13 cellular contexts compared by ENCODE assay signal in genomic region chr17:83174859-83175550, GRCh38.
DNase-seq lines count a peak whose midpoint lies in the region; ATAC-seq and TF ChIP-seq lines count a peak whose summit lies in the region.
"Had no signal": no experiment of that assay in that cellular context is flagged by ENCODE, and none has a peak within 500 bp of the region (broad histone marks: within the 10 kb centered on the region; RNA-seq: fewer than 3 reads in every experiment).

No MANE protein-coding gene starts in this region.

- no peak overlapping the region for H2BK120ac ChIP-seq in mesenchymal stem cell (ENCODE audit: low read depth, low read length)

- H2AK5ac ChIP-seq in mesenchymal stem cell (ENCODE audit: low read length, severe bottlenecking) = no peak overlapping the region

- no peak overlapping the region for H3K4me3 Mint-ChIP-seq in activated naive CD8-positive, alpha-beta T cell treated with anti-CD3 and anti-CD28 coated beads, Interleukin-2, amount 50 U/mL, for 24 hours
- H3K4me3 Mint-ChIP-seq: activated naive CD8-positive, alpha-beta T cell had no signal

- peaks cover 1% of the 10 kb centered on the region for H3K9me3 Mint-ChIP-seq in activated naive CD8-positive, alpha-beta T cell treated with anti-CD3 and anti-CD28 coated beads, Interleukin-2, amount 50 U/mL, for 24 hours

- no peaks in the 10 kb centered on the region for H3K36me3 Mint-ChIP-seq in activated naive CD8-positive, alpha-beta T cell treated with anti-CD3 and anti-CD28 coated beads, Interleukin-2, amount 50 U/mL, for 24 hours (ENCODE audit: low read depth)
- H3K36me3 Mint-ChIP-seq: activated naive CD8-positive, alpha-beta T cell had no signal

- no peaks in the 10 kb centered on the region for H3K4me1 Mint-ChIP-seq in activated naive CD8-positive, alpha-beta T cell treated with anti-CD3 and anti-CD28 coated beads, Interleukin-2, amount 50 U/mL, for 24 hours

- H3K4me2 ChIP-seq in BLaER1 treated with 17β-estradiol and CSF1 and Interleukin-3, amounts not matched to agents 10 nM and 100 nM = peak overlapping the region; percentile 60 to 89 (median 82)
- H3K4me2 ChIP-seq in mesenchymal stem cell (ENCODE audit: low read length, poor library complexity, severe bottlenecking) = no peak overlapping the region

- ATAC-seq in GM19351 (IDR thresholded peaks at IDR 0.05; ENCODE audit: unreplicated experiment) (peak; percentile 48), GM21717 (IDR thresholded peaks at IDR 0.05; ENCODE audit: unreplicated experiment) (no peak)
- no peak for ATAC-seq in activated naive CD8-positive, alpha-beta T cell treated with anti-CD3 and anti-CD28 coated beads, Interleukin-2, amount 50 U/mL, for 24 hours

- peaks cover 0 to 5% (median 0%) of the 10 kb centered on the region in 11 experiments; a peak in 1 of 22 replicates for H4K20me1 ChIP-seq in BLaER1 treated with 17β-estradiol and CSF1 and Interleukin-3, amounts not matched to agents 10 nM and 100 nM

- no peak overlapping the region for H4K91ac ChIP-seq in mesenchymal stem cell (ENCODE audit: low read length)

- no peak overlapping the region for H2AFZ ChIP-seq in mesenchymal stem cell (ENCODE audit: low read depth, low read length)
- H2AFZ ChIP-seq: GM23248 had no signal

- H3K27me3 ChIP-seq in BLaER1 treated with 17β-estradiol and CSF1 and Interleukin-3, amounts not matched to agents 10 nM and 100 nM = no peaks in the 10 kb centered on the region
- H3K27me3 ChIP-seq in WERI-Rb-1 (ENCODE audit: insufficient read depth, low read depth, severe bottlenecking) (no peaks in the 10 kb centered on the region), mesenchymal stem cell (ENCODE audit: control insufficient read depth in 1 of 2, insufficient read depth in 1 of 2, low read length in 2 of 2) (no peaks in the 10 kb centered on the region)
- H3K27me3 ChIP-seq: gastrocnemius medialis had no signal

- no peak overlapping the region for H2BK12ac ChIP-seq in mesenchymal stem cell (ENCODE audit: low read length in 2 of 2)

- no peaks in the 10 kb centered on the region for H3K79me1 ChIP-seq in mesenchymal stem cell (replicated peaks; ENCODE audit: low read length, poor library complexity, severe bottlenecking)

- peak overlapping the region in 1 of 2 experiments; percentile 11 for H3K14ac ChIP-seq in mesenchymal stem cell (ENCODE audit: low read length in 2 of 2)

- H2BK5ac ChIP-seq in mesenchymal stem cell (ENCODE audit: low read depth, low read length, poor library complexity, severe bottlenecking) = no peak overlapping the region

- H3K27me3 Mint-ChIP-seq in activated naive CD8-positive, alpha-beta T cell treated with anti-CD3 and anti-CD28 coated beads, Interleukin-2, amount 50 U/mL, for 24 hours = peaks cover 3% of the 10 kb centered on the region

- no peak overlapping the region for H3K4ac ChIP-seq in mesenchymal stem cell (ENCODE audit: low read depth in 1 of 2, low read length in 2 of 2)

- no peak overlapping the region for H3K18ac ChIP-seq in mesenchymal stem cell (ENCODE audit: low read depth in 1 of 2, low read length in 2 of 2)

- 84% methylated on average over 16 of the region's 16 CpGs for WGBS in mesenchymal stem cell

- no peak overlapping the region for H3K23ac ChIP-seq in mesenchymal stem cell (ENCODE audit: low read length in 2 of 2)

- no peak overlapping the region for H2BK15ac ChIP-seq in mesenchymal stem cell (ENCODE audit: low read depth, poor library complexity, severe bottlenecking)

- DNase-seq in WERI-Rb-1 = peak; percentile 6
- DNase-seq in mesenchymal stem cell = no peak
- no peak for DNase-seq in activated naive CD8-positive, alpha-beta T cell treated with anti-CD3 and anti-CD28 coated beads, Interleukin-2, amount 50 U/mL, for 24 hours
- DNase-seq in NCI-H510A treated with DMSO at 0.1 percent for 48 hours (lab: John Stamatoyannopoulos, UW) = no peak
- DNase-seq in activated CD4-positive, alpha-beta T cell treated with anti-CD3 and anti-CD28 coated beads, Interleukin-2, amount 50 U/mL, for 1 hour = no peak
- DNase-seq: cortex of kidney, NCI-H446 treated with DMSO at 0.1 percent for 48 hours had no signal

- no peak overlapping the region for H3K27ac Mint-ChIP-seq in activated naive CD8-positive, alpha-beta T cell treated with anti-CD3 and anti-CD28 coated beads, Interleukin-2, amount 50 U/mL, for 24 hours
- H3K27ac Mint-ChIP-seq: activated naive CD8-positive, alpha-beta T cell had no signal

- H3K4me1 ChIP-seq in BLaER1 treated with 17β-estradiol and CSF1 and Interleukin-3, amounts not matched to agents 10 nM and 100 nM = peaks cover 16 to 40% (median 29%) of the 10 kb centered on the region in 10 experiments
- peaks cover 13% of the 10 kb centered on the region for H3K4me1 ChIP-seq in mesenchymal stem cell (ENCODE audit: control insufficient read depth, insufficient read depth, low read depth, low read length)
- H3K4me1 ChIP-seq: gastrocnemius medialis had no signal

- no peaks in the 10 kb centered on the region for H3K36me3 ChIP-seq in BLaER1 treated with 17β-estradiol and CSF1 and Interleukin-3, amounts not matched to agents 10 nM and 100 nM
- no peaks in the 10 kb centered on the region for H3K36me3 ChIP-seq in WERI-Rb-1
- H3K36me3 ChIP-seq in mesenchymal stem cell (ENCODE audit: control insufficient read depth in 1 of 2, insufficient read depth in 2 of 2, low read depth in 1 of 2, low read length in 2 of 2) = no peaks in the 10 kb centered on the region
- H3K36me3 ChIP-seq: gastrocnemius medialis had no signal

- no peak overlapping the region for H4K8ac ChIP-seq in mesenchymal stem cell (ENCODE audit: low read length)

- H3K4me3 ChIP-seq in BLaER1 treated with 17β-estradiol and CSF1 and Interleukin-3, amounts not matched to agents 10 nM and 100 nM = peak overlapping the region in 1 of 10 experiments; percentile 32; a peak in 2 of 20 replicates
- no peak overlapping the region for H3K4me3 ChIP-seq in WERI-Rb-1 (ENCODE audit: low read depth, low read length)
- H3K4me3 ChIP-seq in mesenchymal stem cell (ENCODE audit: insufficient read depth in 1 of 2, low read depth in 1 of 2, low read length in 2 of 2) = no peak overlapping the region
- H3K4me3 ChIP-seq: gastrocnemius medialis, GM23248 had no signal

- peak overlapping the region in 6 of 11 experiments; percentile 29 to 56 (median 50); a peak in 11 of 22 replicates for H3K9ac ChIP-seq in BLaER1 treated with 17β-estradiol and CSF1 and Interleukin-3, amounts not matched to agents 10 nM and 100 nM
- peak overlapping the region; percentile 38 for H3K9ac ChIP-seq in mesenchymal stem cell (ENCODE audit: low read length)
- H3K9ac ChIP-seq: GM23248 had no signal

- peak overlapping the region in 4 of 11 experiments; percentile 29 to 54 (median 50); a peak in 6 of 22 replicates for H3K27ac ChIP-seq in BLaER1 treated with 17β-estradiol and CSF1 and Interleukin-3, amounts not matched to agents 10 nM and 100 nM
- H3K27ac ChIP-seq in WERI-Rb-1 = no peak overlapping the region
- no peak overlapping the region for H3K27ac ChIP-seq in mesenchymal stem cell (ENCODE audit: low read length, poor library complexity, severe bottlenecking)
- H3K27ac ChIP-seq: gastrocnemius medialis, GM23248 had no signal

- TF ChIP-seq CTCF in WERI-Rb-1 (IDR thresholded peaks at IDR 0.05; ENCODE audit: low read depth, low read length) = no peak

- H3K9me3 ChIP-seq in BLaER1 treated with 17β-estradiol and CSF1 and Interleukin-3, amounts not matched to agents 10 nM and 100 nM (replicated peaks in 1 of 11) = no peaks in the 10 kb centered on the region
- H3K9me3 ChIP-seq in WERI-Rb-1 (ENCODE audit: severe bottlenecking) = peaks cover 1% of the 10 kb centered on the region
- no peaks in the 10 kb centered on the region for H3K9me3 ChIP-seq in mesenchymal stem cell (ENCODE audit: control insufficient read depth, low read length)
- H3K9me3 ChIP-seq: gastrocnemius medialis had no signal
